10 cellular contexts compared by ENCODE assay signal in genomic region chr1:53483170-53483569, GRCh38. TPM values are rescaled to one million over a fixed set of nuclear protein-coding genes. Genes with fewer than 3 reads are reported as not detected.
"Had no signal": no experiment of that assay in that cellular context is flagged by ENCODE, and none has a peak within 500 bp of the region (broad histone marks: within the 10 kb centered on the region; RNA-seq: fewer than 3 reads in every experiment).

No MANE protein-coding gene starts in this region.

- H3K27ac Mint-ChIP-seq: HFFc6 had no signal

- H3K27ac ChIP-seq: GM23248 had no signal

- H3K4me3 ChIP-seq: GM23248, HAP-1, K562 had no signal

- H3K9me3 Mint-ChIP-seq: HFFc6 had no signal

- H3K4me3 Mint-ChIP-seq: HFFc6 had no signal

- H3K9me3 ChIP-seq: HAP-1 had no signal

- DNase-seq: GM23248, H7, HFFc6, IMR-90, KG1 had no signal

- ATAC-seq: HCT116, K562 had no signal

- H3K36me3 ChIP-seq: HAP-1 had no signal

- H3K9ac ChIP-seq: GM23248 had no signal

- H2AFZ ChIP-seq: GM23248 had no signal

RNA-seq across cellular contexts. Expression of gene DMRTB1, which starts 24.0 kb away (rescaled TPM):
- total RNA-seq: GM23248, H4, HFFc6, HT-29, IMR-90 had no signal
- polyA plus RNA-seq: GM23248, IMR-90 had no signal
